In the genomic region with DNA sequence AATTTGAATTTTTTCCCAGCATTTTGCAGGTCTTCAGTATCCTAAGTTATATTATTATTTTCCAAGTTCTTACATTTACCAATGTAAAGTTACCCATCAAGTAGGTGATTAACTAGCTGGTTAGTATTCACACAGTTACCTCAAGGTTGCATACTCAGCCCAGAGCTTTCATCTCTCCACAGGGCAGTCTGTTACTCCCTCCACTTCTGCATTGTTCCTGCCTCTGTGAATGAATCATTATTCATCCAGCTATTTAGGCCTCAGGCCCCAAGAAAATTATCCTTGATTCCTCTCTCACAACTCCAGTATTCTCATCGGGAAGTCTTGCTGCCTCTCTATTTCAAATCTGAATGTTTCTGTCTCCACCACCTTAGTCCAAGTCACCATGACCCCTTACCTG, we compare ENCODE assay signal across 14 cellular contexts.
DNase-seq lines count a peak whose midpoint lies in the region; ATAC-seq and TF ChIP-seq lines count a peak whose summit lies in the region.
"Had no signal": no experiment of that assay in that cellular context is flagged by ENCODE, and none has a peak within 500 bp of the region (broad histone marks: within the 10 kb centered on the region; RNA-seq: fewer than 3 reads in every experiment).

No MANE protein-coding gene starts in this region.

- H3K27ac ChIP-seq in GM23338 (ENCODE audit: low read depth) (no peak overlapping the region), osteoblast (ENCODE audit: low read depth, low read length) (no peak overlapping the region)
- H3K27ac ChIP-seq: HL-60 had no signal

- ATAC-seq in GM23338, result no peak
- ATAC-seq in esophagus mucosa, result peak; percentile 53
- ATAC-seq in GM18909 (IDR thresholded peaks at IDR 0.05; ENCODE audit: poor library complexity, unreplicated experiment), result no peak
- no peak for ATAC-seq in GM19467 (IDR thresholded peaks at IDR 0.05; ENCODE audit: unreplicated experiment)
- ATAC-seq: GM12878 had no signal

- TF ChIP-seq CTCF in GM23338 (conservative IDR thresholded peaks at IDR 0.05; ENCODE audit: low read depth in 2 of 2) (no peak), osteoblast (IDR thresholded peaks at IDR 0.05; ENCODE audit: extremely low read depth, low read depth, low read length) (no peak)

- H3K27me3 Mint-ChIP-seq in GM23338 (ENCODE audit: insufficient read depth, low read depth, poor library complexity), result no peaks in the 10 kb centered on the region
- H3K27me3 Mint-ChIP-seq: B cell; CD4-positive, alpha-beta memory T cell had no signal

- H3K4me3 Mint-ChIP-seq in GM23338, result no peak overlapping the region; the same call in 2 of the 3 replicates
- H3K4me3 Mint-ChIP-seq: B cell; CD4-positive, alpha-beta memory T cell had no signal

- H3K36me3 Mint-ChIP-seq in GM23338 (ENCODE audit: low read depth), result peaks cover 30% of the 10 kb centered on the region

- DNase-seq in GM23338 (ENCODE audit: low spot score), result no peak
- DNase-seq in RPMI7951 (ENCODE audit: low read depth), result peak; percentile 13
- peak; percentile 19 for DNase-seq in osteoblast (ENCODE audit: insufficient read length, low spot score, missing footprints)
- no peak for DNase-seq in cerebellar nuclear complex (lab: John Stamatoyannopoulos, UW)
- DNase-seq: C1 segment of cervical spinal cord; CD4-positive, alpha-beta memory T cell; DMS79; HCEC 1CT had no signal

- H3K36me3 ChIP-seq in GM23338 (ENCODE audit: insufficient read depth), result peaks cover 31% of the 10 kb centered on the region
- H3K36me3 ChIP-seq in osteoblast (ENCODE audit: insufficient read depth, low read length), result peaks cover 6% of the 10 kb centered on the region

- H2AFZ ChIP-seq in GM23338, result no peak overlapping the region
- no peak overlapping the region for H2AFZ ChIP-seq in osteoblast (ENCODE audit: low read length)

- H3K4me2 ChIP-seq in GM23338 (no peak overlapping the region), osteoblast (ENCODE audit: insufficient read depth, low read length) (no peak overlapping the region)

- peak overlapping the region; percentile 16 for H3K27ac Mint-ChIP-seq in GM23338
- H3K27ac Mint-ChIP-seq: B cell had no signal

- H3K9me2 ChIP-seq in GM23338 (ENCODE audit: insufficient read depth), result no peaks in the 10 kb centered on the region

- H3K27me3 ChIP-seq in GM23338 (ENCODE audit: insufficient read depth) (no peaks in the 10 kb centered on the region), osteoblast (ENCODE audit: insufficient read depth, low read length) (no peaks in the 10 kb centered on the region)

- H3K79me2 ChIP-seq in GM23338 (replicated peaks; ENCODE audit: insufficient read depth) (no peaks in the 10 kb centered on the region), osteoblast (ENCODE audit: insufficient read depth, low read length) (no peaks in the 10 kb centered on the region)

- H3K9me3 Mint-ChIP-seq in GM23338, result no peaks in the 10 kb centered on the region
- H3K9me3 Mint-ChIP-seq: CD4-positive, alpha-beta memory T cell had no signal

- no peaks in the 10 kb centered on the region for H3K9me3 ChIP-seq in osteoblast (ENCODE audit: low read depth, low read length)

- H3K4me3 ChIP-seq in GM23338 (no peak overlapping the region), osteoblast (ENCODE audit: insufficient read depth, low read length) (no peak overlapping the region)
- H3K4me3 ChIP-seq: GM12878 had no signal

- peaks cover 4% of the 10 kb centered on the region; the same call in 1 of the 2 replicates for H3F3A ChIP-seq in GM23338 (replicated peaks; ENCODE audit: low read depth)

- H3K4me1 Mint-ChIP-seq in GM23338, result 0 out of 3 replicates have a peak, but pooled peaks cover 4% of the 10 kb centered on the region
- H3K4me1 Mint-ChIP-seq: B cell had no signal

- no peaks in the 10 kb centered on the region for H3K4me1 ChIP-seq in GM23338 (ENCODE audit: insufficient read depth)
- H3K4me1 ChIP-seq in osteoblast (ENCODE audit: insufficient read depth, low read length), result peaks cover 4% of the 10 kb centered on the region

- H4K20me1 ChIP-seq in GM23338 (replicated peaks; ENCODE audit: insufficient read depth) (no peaks in the 10 kb centered on the region), osteoblast (ENCODE audit: insufficient read depth, low read length) (no peaks in the 10 kb centered on the region)

TF ChIP-seq in GM23338, 12 proteins besides CTCF, POLR2A, EP300 and RAD21 (continues in another document):
- TF ChIP-seq NANOG (IDR thresholded peaks at IDR 0.05; ENCODE audit: borderline replicate concordance), result no peak
- no peak for TF ChIP-seq ZNF462 (CRISPR knock-in tag; IDR thresholded peaks at IDR 0.05)
- TF ChIP-seq JUNB (IDR thresholded peaks at IDR 0.05; ENCODE audit: unreplicated experiment), result no peak
- TF ChIP-seq EZH2phosphoT487 (IDR thresholded peaks at IDR 0.05; ENCODE audit: unreplicated experiment), result no peak
- no peak for TF ChIP-seq EZH2 (IDR thresholded peaks at IDR 0.05; ENCODE audit: low read depth, unreplicated experiment)

Comparison
In these comparisons a context has a peak if more than half of its experiments do, and no peak if none do; other contexts are left out.
1. DNase-seq: peak in RPMI7951 (single experiment) and osteoblast (single experiment); none in GM23338 (single experiment) and cerebellar nuclear complex (0 of 2).